1 cellular context compared by ENCODE assay signal in the genomic region with DNA sequence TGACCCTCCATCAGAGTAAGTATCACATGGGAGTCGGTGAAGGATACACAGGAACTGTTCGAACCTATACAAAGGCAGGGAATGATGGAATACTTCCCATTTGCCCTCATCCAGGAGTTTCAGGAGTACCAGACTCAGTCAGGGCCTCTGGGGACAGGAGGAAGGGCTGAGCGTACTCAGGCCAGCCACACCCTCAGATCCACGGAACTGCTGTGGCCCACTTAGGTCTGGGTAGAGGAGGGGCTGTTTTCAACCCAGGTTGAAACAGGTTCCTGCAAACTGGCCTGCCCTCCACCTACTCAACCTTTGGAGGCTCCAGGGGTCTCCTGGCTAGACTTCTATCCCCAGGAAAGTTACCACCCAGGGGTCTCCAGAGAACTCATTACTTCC.
TF ChIP-seq lines count a peak whose summit lies in the region.

No MANE protein-coding gene starts in this region.

TF ChIP-seq in HepG2, 621 proteins besides CTCF, POLR2A, EP300 and RAD21 (continued from another document):
- TF ChIP-seq ZNF12 (CRISPR knock-in tag; IDR thresholded peaks at IDR 0.05) (no peak), PHF8 (CRISPR knock-in tag; IDR thresholded peaks at IDR 0.05) (no peak), PAX8 (CRISPR knock-in tag; IDR thresholded peaks at IDR 0.05; ENCODE audit: borderline replicate concordance) (no peak), PHF20 (CRISPR knock-in tag; IDR thresholded peaks at IDR 0.05) (no peak), NFATC3 (CRISPR knock-in tag; IDR thresholded peaks at IDR 0.05) (no peak), HNRNPL (IDR thresholded peaks at IDR 0.05; ENCODE audit: low read depth, low read length) (no peak), KDM5B (CRISPR knock-in tag; IDR thresholded peaks at IDR 0.05; ENCODE audit: borderline replicate concordance) (no peak), EEA1 (CRISPR knock-in tag; IDR thresholded peaks at IDR 0.05; ENCODE audit: borderline replicate concordance) (no peak), ZNF562 (CRISPR knock-in tag; IDR thresholded peaks at IDR 0.05; ENCODE audit: borderline replicate concordance) (no peak), MIER3 (CRISPR knock-in tag; IDR thresholded peaks at IDR 0.05; ENCODE audit: borderline replicate concordance) (no peak), ZBTB20 (CRISPR knock-in tag; IDR thresholded peaks at IDR 0.05; ENCODE audit: borderline replicate concordance, low read depth) (peak; percentile 28), ZNF331 (CRISPR knock-in tag; IDR thresholded peaks at IDR 0.05) (no peak), ZSCAN20 (CRISPR knock-in tag; IDR thresholded peaks at IDR 0.05; ENCODE audit: borderline replicate concordance) (no peak)
- TF ChIP-seq, protein P1, sequence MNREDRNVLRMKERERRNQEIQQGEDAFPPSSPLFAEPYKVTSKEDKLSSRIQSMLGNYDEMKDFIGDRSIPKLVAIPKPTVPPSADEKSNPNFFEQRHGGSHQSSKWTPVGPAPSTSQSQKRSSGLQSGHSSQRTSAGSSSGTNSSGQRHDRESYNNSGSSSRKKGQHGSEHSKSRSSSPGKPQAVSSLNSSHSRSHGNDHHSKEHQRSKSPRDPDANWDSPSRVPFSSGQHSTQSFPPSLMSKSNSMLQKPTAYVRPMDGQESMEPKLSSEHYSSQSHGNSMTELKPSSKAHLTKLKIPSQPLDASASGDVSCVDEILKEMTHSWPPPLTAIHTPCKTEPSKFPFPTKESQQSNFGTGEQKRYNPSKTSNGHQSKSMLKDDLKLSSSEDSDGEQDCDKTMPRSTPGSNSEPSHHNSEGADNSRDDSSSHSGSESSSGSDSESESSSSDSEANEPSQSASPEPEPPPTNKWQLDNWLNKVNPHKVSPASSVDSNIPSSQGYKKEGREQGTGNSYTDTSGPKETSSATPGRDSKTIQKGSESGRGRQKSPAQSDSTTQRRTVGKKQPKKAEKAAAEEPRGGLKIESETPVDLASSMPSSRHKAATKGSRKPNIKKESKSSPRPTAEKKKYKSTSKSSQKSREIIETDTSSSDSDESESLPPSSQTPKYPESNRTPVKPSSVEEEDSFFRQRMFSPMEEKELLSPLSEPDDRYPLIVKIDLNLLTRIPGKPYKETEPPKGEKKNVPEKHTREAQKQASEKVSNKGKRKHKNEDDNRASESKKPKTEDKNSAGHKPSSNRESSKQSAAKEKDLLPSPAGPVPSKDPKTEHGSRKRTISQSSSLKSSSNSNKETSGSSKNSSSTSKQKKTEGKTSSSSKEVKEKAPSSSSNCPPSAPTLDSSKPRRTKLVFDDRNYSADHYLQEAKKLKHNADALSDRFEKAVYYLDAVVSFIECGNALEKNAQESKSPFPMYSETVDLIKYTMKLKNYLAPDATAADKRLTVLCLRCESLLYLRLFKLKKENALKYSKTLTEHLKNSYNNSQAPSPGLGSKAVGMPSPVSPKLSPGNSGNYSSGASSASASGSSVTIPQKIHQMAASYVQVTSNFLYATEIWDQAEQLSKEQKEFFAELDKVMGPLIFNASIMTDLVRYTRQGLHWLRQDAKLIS (CRISPR knock-in tag; IDR thresholded peaks at IDR 0.05), result no peak
- TF ChIP-seq, protein P2, sequence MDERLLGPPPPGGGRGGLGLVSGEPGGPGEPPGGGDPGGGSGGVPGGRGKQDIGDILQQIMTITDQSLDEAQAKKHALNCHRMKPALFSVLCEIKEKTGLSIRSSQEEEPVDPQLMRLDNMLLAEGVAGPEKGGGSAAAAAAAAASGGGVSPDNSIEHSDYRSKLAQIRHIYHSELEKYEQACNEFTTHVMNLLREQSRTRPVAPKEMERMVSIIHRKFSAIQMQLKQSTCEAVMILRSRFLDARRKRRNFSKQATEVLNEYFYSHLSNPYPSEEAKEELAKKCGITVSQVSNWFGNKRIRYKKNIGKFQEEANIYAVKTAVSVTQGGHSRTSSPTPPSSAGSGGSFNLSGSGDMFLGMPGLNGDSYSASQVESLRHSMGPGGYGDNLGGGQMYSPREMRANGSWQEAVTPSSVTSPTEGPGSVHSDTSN (CRISPR knock-in tag; IDR thresholded peaks at IDR 0.05), result no peak
- TF ChIP-seq, protein P3, sequence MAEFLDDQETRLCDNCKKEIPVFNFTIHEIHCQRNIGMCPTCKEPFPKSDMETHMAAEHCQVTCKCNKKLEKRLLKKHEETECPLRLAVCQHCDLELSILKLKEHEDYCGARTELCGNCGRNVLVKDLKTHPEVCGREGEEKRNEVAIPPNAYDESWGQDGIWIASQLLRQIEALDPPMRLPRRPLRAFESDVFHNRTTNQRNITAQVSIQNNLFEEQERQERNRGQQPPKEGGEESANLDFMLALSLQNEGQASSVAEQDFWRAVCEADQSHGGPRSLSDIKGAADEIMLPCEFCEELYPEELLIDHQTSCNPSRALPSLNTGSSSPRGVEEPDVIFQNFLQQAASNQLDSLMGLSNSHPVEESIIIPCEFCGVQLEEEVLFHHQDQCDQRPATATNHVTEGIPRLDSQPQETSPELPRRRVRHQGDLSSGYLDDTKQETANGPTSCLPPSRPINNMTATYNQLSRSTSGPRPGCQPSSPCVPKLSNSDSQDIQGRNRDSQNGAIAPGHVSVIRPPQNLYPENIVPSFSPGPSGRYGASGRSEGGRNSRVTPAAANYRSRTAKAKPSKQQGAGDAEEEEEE (CRISPR knock-in tag; IDR thresholded peaks at IDR 0.05; ENCODE audit: borderline replicate concordance), result peak; percentile 86; the same call in 1 of the 2 replicates
- TF ChIP-seq, protein P4, sequence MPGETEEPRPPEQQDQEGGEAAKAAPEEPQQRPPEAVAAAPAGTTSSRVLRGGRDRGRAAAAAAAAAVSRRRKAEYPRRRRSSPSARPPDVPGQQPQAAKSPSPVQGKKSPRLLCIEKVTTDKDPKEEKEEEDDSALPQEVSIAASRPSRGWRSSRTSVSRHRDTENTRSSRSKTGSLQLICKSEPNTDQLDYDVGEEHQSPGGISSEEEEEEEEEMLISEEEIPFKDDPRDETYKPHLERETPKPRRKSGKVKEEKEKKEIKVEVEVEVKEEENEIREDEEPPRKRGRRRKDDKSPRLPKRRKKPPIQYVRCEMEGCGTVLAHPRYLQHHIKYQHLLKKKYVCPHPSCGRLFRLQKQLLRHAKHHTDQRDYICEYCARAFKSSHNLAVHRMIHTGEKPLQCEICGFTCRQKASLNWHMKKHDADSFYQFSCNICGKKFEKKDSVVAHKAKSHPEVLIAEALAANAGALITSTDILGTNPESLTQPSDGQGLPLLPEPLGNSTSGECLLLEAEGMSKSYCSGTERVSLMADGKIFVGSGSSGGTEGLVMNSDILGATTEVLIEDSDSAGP (CRISPR knock-in tag; IDR thresholded peaks at IDR 0.05; ENCODE audit: borderline replicate concordance), result no peak
- TF ChIP-seq, protein P5, sequence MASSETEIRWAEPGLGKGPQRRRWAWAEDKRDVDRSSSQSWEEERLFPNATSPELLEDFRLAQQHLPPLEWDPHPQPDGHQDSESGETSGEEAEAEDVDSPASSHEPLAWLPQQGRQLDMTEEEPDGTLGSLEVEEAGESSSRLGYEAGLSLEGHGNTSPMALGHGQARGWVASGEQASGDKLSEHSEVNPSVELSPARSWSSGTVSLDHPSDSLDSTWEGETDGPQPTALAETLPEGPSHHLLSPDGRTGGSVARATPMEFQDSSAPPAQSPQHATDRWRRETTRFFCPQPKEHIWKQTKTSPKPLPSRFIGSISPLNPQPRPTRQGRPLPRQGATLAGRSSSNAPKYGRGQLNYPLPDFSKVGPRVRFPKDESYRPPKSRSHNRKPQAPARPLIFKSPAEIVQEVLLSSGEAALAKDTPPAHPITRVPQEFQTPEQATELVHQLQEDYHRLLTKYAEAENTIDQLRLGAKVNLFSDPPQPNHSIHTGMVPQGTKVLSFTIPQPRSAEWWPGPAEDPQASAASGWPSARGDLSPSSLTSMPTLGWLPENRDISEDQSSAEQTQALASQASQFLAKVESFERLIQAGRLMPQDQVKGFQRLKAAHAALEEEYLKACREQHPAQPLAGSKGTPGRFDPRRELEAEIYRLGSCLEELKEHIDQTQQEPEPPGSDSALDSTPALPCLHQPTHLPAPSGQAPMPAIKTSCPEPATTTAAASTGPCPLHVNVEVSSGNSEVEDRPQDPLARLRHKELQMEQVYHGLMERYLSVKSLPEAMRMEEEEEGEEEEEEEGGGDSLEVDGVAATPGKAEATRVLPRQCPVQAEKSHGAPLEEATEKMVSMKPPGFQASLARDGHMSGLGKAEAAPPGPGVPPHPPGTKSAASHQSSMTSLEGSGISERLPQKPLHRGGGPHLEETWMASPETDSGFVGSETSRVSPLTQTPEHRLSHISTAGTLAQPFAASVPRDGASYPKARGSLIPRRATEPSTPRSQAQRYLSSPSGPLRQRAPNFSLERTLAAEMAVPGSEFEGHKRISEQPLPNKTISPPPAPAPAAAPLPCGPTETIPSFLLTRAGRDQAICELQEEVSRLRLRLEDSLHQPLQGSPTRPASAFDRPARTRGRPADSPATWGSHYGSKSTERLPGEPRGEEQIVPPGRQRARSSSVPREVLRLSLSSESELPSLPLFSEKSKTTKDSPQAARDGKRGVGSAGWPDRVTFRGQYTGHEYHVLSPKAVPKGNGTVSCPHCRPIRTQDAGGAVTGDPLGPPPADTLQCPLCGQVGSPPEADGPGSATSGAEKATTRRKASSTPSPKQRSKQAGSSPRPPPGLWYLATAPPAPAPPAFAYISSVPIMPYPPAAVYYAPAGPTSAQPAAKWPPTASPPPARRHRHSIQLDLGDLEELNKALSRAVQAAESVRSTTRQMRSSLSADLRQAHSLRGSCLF (CRISPR knock-in tag; IDR thresholded peaks at IDR 0.05; ENCODE audit: borderline replicate concordance), result no peak
